In the genomic region with DNA sequence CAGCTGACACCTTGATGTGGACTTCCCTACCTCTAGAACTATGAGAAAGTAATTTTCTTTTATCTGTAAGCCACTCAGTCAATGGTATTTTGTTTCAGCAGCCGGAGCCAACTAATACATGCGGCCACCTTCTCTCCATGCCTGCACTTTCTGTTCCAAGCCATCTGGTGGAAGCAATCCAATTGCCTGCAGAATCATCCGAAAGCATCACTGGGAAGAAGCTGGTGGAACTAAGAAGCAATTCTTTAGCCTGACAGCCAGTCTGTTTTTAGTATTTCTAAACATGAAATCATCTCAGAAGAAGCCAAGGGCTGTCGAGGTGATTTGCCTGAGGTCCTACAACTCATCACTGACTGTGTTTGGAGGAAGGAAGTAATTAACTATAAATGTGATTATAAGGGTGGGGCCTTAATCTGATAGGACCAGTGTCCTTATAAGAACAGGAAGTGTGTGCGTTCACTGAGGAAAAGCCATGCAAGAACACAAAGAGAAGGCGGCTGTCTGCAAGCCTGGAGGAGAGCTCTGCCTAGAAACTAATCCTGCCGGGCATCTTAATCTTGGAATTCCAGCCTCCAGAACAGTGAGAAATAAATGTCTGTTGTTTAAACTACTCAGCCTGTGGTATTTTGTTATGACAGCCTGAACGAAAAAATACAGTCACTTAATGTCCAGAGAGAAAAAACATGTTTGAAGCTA, we compare ENCODE assay signal across 13 cellular contexts. TPM values are rescaled to one million over a fixed set of nuclear protein-coding genes. Genes with fewer than 3 reads are reported as not detected.
DNase-seq lines count a peak whose midpoint lies in the region; ATAC-seq and TF ChIP-seq lines count a peak whose summit lies in the region.
"Had no signal": no experiment of that assay in that cellular context is flagged by ENCODE, and none has a peak within 500 bp of the region (broad histone marks: within the 10 kb centered on the region; RNA-seq: fewer than 3 reads in every experiment).

No MANE protein-coding gene starts in this region.

- H3K27ac ChIP-seq in RWPE1: no peak overlapping the region
- peak overlapping the region; percentile 43 to 80 (median 68) for H3K27ac ChIP-seq in sigmoid colon
- H3K27ac ChIP-seq: thyroid gland had no signal

- H3K36me3 ChIP-seq in sigmoid colon: no peaks in the 10 kb centered on the region
- H3K36me3 ChIP-seq: thyroid gland had no signal

- H3K4me1 ChIP-seq in sigmoid colon: peaks cover 0 to 17% (median 16%) of the 10 kb centered on the region in 4 donors
- H3K4me1 ChIP-seq: thyroid gland had no signal

- intact Hi-C loops in sigmoid colon (cut with DNase I): no loop called here

- no peak for TF ChIP-seq POLR2A in sigmoid colon (IDR thresholded peaks at IDR 0.05)
- TF ChIP-seq POLR2A in erythroblast (IDR thresholded peaks at IDR 0.05; ENCODE audit: low read length): no peak

- no peaks in the 10 kb centered on the region for H3K27me3 ChIP-seq in sigmoid colon
- H3K27me3 ChIP-seq: thyroid gland had no signal

- WGBS in sigmoid colon, 2 donors: 49 to 71% methylated on average over 8 of the region's 8 CpGs

- DNase-seq in GM04503 (ENCODE audit: low read depth): peak; percentile 65
- peak; percentile 25 for DNase-seq in RWPE1 (ENCODE audit: low spot score)
- DNase-seq in sigmoid colon: no peak
- DNase-seq in erythroblast (lab: John Stamatoyannopoulos, UW): no peak
- DNase-seq in NCI-H1105 treated with DMSO at 0.1 percent for 48 hours (lab: John Stamatoyannopoulos, UW): no peak
- DNase-seq: activated CD8-positive, alpha-beta memory T cell treated with anti-CD3 and anti-CD28 coated beads, Interleukin-2, amount 50 U/mL, for 48 hours; NCI-H524; thyroid gland had no signal

- POLR2A ChIA-PET in RWPE1 (lab: Yijun Ruan, JAX; ENCODE audit: low non-redundant PET): interaction anchor here (0.5 kb wide), 2 partner anchors 49 to 405 kb away, joined by 3 to 4 read pairs; no protein-coding TSS in a partner anchor

- no peak for TF ChIP-seq CTCF in RWPE1 (conservative IDR thresholded peaks at IDR 0.05; ENCODE audit: low read depth)
- no peak for TF ChIP-seq CTCF in sigmoid colon (IDR thresholded peaks at IDR 0.05)

- ATAC-seq in esophagus mucosa (peak; percentile 51), HG02970 (IDR thresholded peaks at IDR 0.05; ENCODE audit: low FRiP score, unreplicated experiment) (no peak)
- ATAC-seq: GM23338, left lobe of liver had no signal

- peak in 1 of 4 donors; percentile 45 for TF ChIP-seq EP300 in sigmoid colon (IDR thresholded peaks at IDR 0.05)

- no peaks in the 10 kb centered on the region for H3K9me3 ChIP-seq in sigmoid colon
- H3K9me3 ChIP-seq: thyroid gland had no signal

- H3K4me3 ChIP-seq in sigmoid colon: no peak overlapping the region
- H3K4me3 ChIP-seq: GM23338, thyroid gland had no signal

- CTCF ChIA-PET in RWPE1 (lab: Yijun Ruan, JAX): interaction anchor here (0.6 to 1.6 kb wide), 4 partner anchors 9 to 422 kb away, joined by 3 to 5 read pairs (median 4); no protein-coding TSS in a partner anchor

RNA-seq across cellular contexts. Expression of gene NXNL2, which starts 49.1 kb away (rescaled TPM):
- total RNA-seq in esophagus mucosa (not detected), sigmoid colon (under 1 TPM in 1 of 4 donors, not detected in 3; 0.54 TPM)
- 1 to 10 TPM in 1 of 3 donors, under 1 TPM in 1, not detected in 1; 0.16 to 1.2 TPM for polyA plus RNA-seq in sigmoid colon
- total RNA-seq: left lobe of liver, progenitor cell of endocrine pancreas had no signal

Comparison
In these comparisons a context has a peak if more than half of its experiments do, and no peak if none do; other contexts are left out.
1. DNase-seq: peak in GM04503 (single experiment) and RWPE1 (single experiment); none in sigmoid colon (single experiment), erythroblast (0 of 2) and NCI-H1105 treated with DMSO at 0.1 percent for 48 hours (single experiment).